18 cellular contexts compared by ENCODE assay signal in the genomic region with DNA sequence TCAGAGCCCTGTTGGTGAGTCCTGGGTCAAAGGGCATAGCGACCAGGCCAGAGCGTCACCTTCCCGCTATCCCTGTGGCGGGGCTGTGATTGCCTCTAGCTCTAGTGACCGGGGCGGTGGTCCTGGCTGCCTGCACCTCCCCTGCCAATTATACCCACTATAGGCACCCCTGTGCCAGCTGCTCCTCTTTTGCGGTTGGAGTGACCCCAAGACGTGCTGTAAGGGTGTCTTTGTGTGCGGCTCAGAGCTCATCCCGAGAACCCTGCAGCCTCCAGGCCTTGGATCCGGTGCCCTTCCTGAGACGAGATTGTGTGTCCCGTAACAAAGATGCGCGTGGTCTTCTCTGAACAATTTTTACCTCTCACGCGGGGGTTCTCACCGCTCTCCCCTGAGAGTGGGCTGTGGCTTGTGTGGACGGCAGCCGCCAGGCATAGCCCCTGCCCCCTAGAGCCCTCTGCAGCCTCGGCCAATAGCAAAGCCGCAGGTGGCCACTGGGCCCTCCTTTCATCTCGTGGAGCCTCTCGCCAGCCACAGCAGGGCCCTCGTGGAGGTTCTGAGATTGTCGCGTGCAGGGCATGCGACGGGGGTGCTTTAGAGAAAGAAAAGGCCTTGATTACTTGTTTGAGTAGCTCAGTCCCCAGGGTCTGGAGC. TPM values are rescaled to one million over a fixed set of nuclear protein-coding genes. Genes with fewer than 3 reads are reported as not detected.
"Had no signal": no experiment of that assay in that cellular context is flagged by ENCODE, and none has a peak within 500 bp of the region (broad histone marks: within the 10 kb centered on the region; RNA-seq: fewer than 3 reads in every experiment).

No MANE protein-coding gene starts in this region.

- FAIRE-seq: frontal cortex, pancreas, TTC549 had no signal

- H3K9me3 ChIP-seq: heart right ventricle, pancreas, transverse colon, vagina had no signal

- H3K9me3 Mint-ChIP-seq: activated CD4-positive, alpha-beta T cell treated with anti-CD3 and anti-CD28 coated beads, Interleukin-2, amount 10 ng/mL, durations not matched to agents 7 days and 5 days; dendritic cell treated with granulocyte-macrophage colony-stimulating factor and Interleukin-4, amounts not matched to agents 40 ng/mL and 50 ng/mL, for 4 days; effector memory CD8-positive, alpha-beta T cell had no signal

- H3K4me1 Mint-ChIP-seq: activated CD4-positive, alpha-beta T cell treated with anti-CD3 and anti-CD28 coated beads, Interleukin-2, amount 10 ng/mL, durations not matched to agents 7 days and 5 days had no signal

- ATAC-seq: effector memory CD8-positive, alpha-beta T cell; heart right ventricle; pancreas had no signal

- H3K27ac Mint-ChIP-seq: activated CD4-positive, alpha-beta T cell treated with anti-CD3 and anti-CD28 coated beads, Interleukin-2, amount 10 ng/mL, durations not matched to agents 7 days and 5 days; dendritic cell treated with granulocyte-macrophage colony-stimulating factor and Interleukin-4, amounts not matched to agents 40 ng/mL and 50 ng/mL, for 4 days; effector memory CD8-positive, alpha-beta T cell had no signal

- H3K27me3 Mint-ChIP-seq: activated CD4-positive, alpha-beta T cell treated with anti-CD3 and anti-CD28 coated beads, Interleukin-2, amount 10 ng/mL, durations not matched to agents 7 days and 5 days; effector memory CD8-positive, alpha-beta T cell had no signal

- H3K4me1 ChIP-seq: pancreas, transverse colon had no signal

- DNase-seq: activated CD4-positive, alpha-beta T cell treated with anti-CD3 and anti-CD28 coated beads, Interleukin-2, amount 10 ng/mL, durations not matched to agents 7 days and 5 days; activated CD8-positive, alpha-beta memory T cell treated with anti-CD3 and anti-CD28 coated beads for 24 hours; anterior cingulate cortex; cerebellar nuclear complex; effector memory CD8-positive, alpha-beta T cell; stimulated activated CD4-positive, alpha-beta T cell treated with anti-CD3 and anti-CD28 coated beads, Interleukin-4, amount 100 ng/mL, for 24 hours; stimulated activated CD8-positive, alpha-beta memory T cell treated with anti-CD3 and anti-CD28 coated beads, Interleukin-4, amount 100 ng/mL, for 48 hours; stimulated activated naive CD4-positive, alpha-beta T cell treated with Interleukin-2 at 50 U/mL for 16 hours; substantia nigra; transverse colon had no signal

- H3K36me3 ChIP-seq: heart right ventricle, pancreas, transverse colon, vagina had no signal

- H3K4me3 ChIP-seq: heart right ventricle, pancreas, skin epidermis, transverse colon, vagina had no signal

- H3K4me3 Mint-ChIP-seq: activated CD4-positive, alpha-beta T cell treated with anti-CD3 and anti-CD28 coated beads, Interleukin-2, amount 10 ng/mL, durations not matched to agents 7 days and 5 days; dendritic cell treated with granulocyte-macrophage colony-stimulating factor and Interleukin-4, amounts not matched to agents 40 ng/mL and 50 ng/mL, for 4 days; effector memory CD8-positive, alpha-beta T cell had no signal

- H3K27ac ChIP-seq: heart right ventricle, pancreas, skin epidermis, transverse colon, vagina had no signal

- H3K27me3 ChIP-seq: heart right ventricle, pancreas, transverse colon, vagina had no signal

RNA-seq across cellular contexts. Expression of a gene that starts 10.5 kb away (rescaled TPM):
- total RNA-seq: epithelial cell of proximal tubule had no signal
